8 cellular contexts compared by ENCODE assay signal in genomic region chr6:151494235-151494950, GRCh38. TPM values are rescaled to one million over a fixed set of nuclear protein-coding genes. Genes with fewer than 3 reads are reported as not detected.
DNase-seq lines count a peak whose midpoint lies in the region; ATAC-seq, FAIRE-seq and TF ChIP-seq lines count a peak whose summit lies in the region.

No MANE protein-coding gene starts in this region.

- H3K9me3 ChIP-seq in A673 (ENCODE audit: low read depth, low read length, poor library complexity, severe bottlenecking) = no peaks in the 10 kb centered on the region
- no peaks in the 10 kb centered on the region for H3K9me3 ChIP-seq in H1 (ENCODE audit: insufficient read depth in 2 of 2, low read depth in 1 of 2, low read length in 1 of 2)
- H3K9me3 ChIP-seq in suprapubic skin = no peaks in the 10 kb centered on the region

- H3K23ac ChIP-seq in H1 (ENCODE audit: insufficient read length) (no peak overlapping the region), mesendoderm (ENCODE audit: low read length) (no peak overlapping the region)

- no peak for FAIRE-seq in H1 (lab: Jason Lieb, UNC)

- no peaks in the 10 kb centered on the region for H3K36me3 ChIP-seq in A673 (ENCODE audit: insufficient read depth, low read length, poor library complexity, severe bottlenecking)
- H3K36me3 ChIP-seq in H1 (ENCODE audit: control insufficient read depth in 2 of 4, insufficient read depth in 4 of 4, low read length in 3 of 4) = no peaks in the 10 kb centered on the region
- H3K36me3 ChIP-seq in mesendoderm (ENCODE audit: control insufficient read depth, insufficient read depth, low read length) = no peaks in the 10 kb centered on the region
- no peaks in the 10 kb centered on the region for H3K36me3 ChIP-seq in suprapubic skin

- peak overlapping the region; percentile 85 for H2AFZ ChIP-seq in H1 (ENCODE audit: low read length)

- H3K23me2 ChIP-seq in H1 (ENCODE audit: low read depth, low read length) = peaks cover 10% of the 10 kb centered on the region

- no peaks in the 10 kb centered on the region for H3K36me3 Mint-ChIP-seq in T-helper 1 cell treated with Interleukin-12 subunit alpha and Interleukin-12 subunit beta and Interleukin-4 antibody, amounts not matched to agents 30 μg/mL and 1 μg/mL, for 36 hours (ENCODE audit: low read depth)

- H2BK15ac ChIP-seq in H1 (ENCODE audit: low read length) (no peak overlapping the region), mesendoderm (replicated peaks; ENCODE audit: low read depth) (no peak overlapping the region)

- no peak overlapping the region; the same call in 1 of the 2 replicates for H2BK5ac ChIP-seq in H1 (ENCODE audit: low read depth, low read length)
- H2BK5ac ChIP-seq in mesendoderm (ENCODE audit: low read length) = no peak overlapping the region

- H3K4me3 ChIP-seq in A673 (ENCODE audit: low read depth, low read length, poor library complexity, severe bottlenecking) (peak overlapping the region; percentile 63), H1 (ENCODE audit: extremely low read depth in 1 of 4, insufficient read depth in 2 of 4, low read depth in 3 of 4, low read length in 4 of 4) (peak overlapping the region; percentile 49 to 91 (median 60)), mesendoderm (ENCODE audit: low read length) (peak overlapping the region; percentile 22), suprapubic skin (peak overlapping the region; percentile 68)

- intact Hi-C loops in A673 (cut with micrococcal nuclease; ENCODE audit: unreplicated experiment) = no loop called here

- TF ChIP-seq EP300 in H1 (IDR thresholded peaks at IDR 0.05; ENCODE audit: borderline replicate concordance in 1 of 2, low read depth in 2 of 2, low read length in 2 of 2) (no peak), suprapubic skin (IDR thresholded peaks at IDR 0.05) (no peak)

- peaks cover 52% of the 10 kb centered on the region for H3K27me3 Mint-ChIP-seq in T-helper 1 cell treated with Interleukin-12 subunit alpha and Interleukin-12 subunit beta and Interleukin-4 antibody, amounts not matched to agents 30 μg/mL and 1 μg/mL, for 36 hours (ENCODE audit: low read depth)

- peak overlapping the region; percentile 73 for H3K4me3 Mint-ChIP-seq in T-helper 1 cell treated with Interleukin-12 subunit alpha and Interleukin-12 subunit beta and Interleukin-4 antibody, amounts not matched to agents 30 μg/mL and 1 μg/mL, for 36 hours

- no peak overlapping the region for H3K56ac ChIP-seq in H1 (replicated peaks; ENCODE audit: insufficient read length, low read depth, low read length)
- H3K56ac ChIP-seq in mesendoderm (ENCODE audit: low read length) = peak overlapping the region; percentile 73

- WGBS in H1 (ENCODE audit: extremely low coverage in 1 of 2, insufficient coverage in 1 of 2, insufficient read length in 1 of 2, insufficient replicate concordance in 2 of 2, low coverage in 1 of 2, low lambda C conversion rate in 2 of 2, missing lambda C conversion rate in 1 of 2), 2 experiments = 39% methylated on average over 43 of the region's 43 CpGs; no CpG with 5 or more reads in 1 of the 2 experiments
- no CpG with 5 or more reads among the region's 43 CpGs for WGBS in mesendoderm (ENCODE audit: extremely low coverage, insufficient coverage, low lambda C conversion rate)
- under 1% methylated on average over 32 of the region's 43 CpGs for WGBS in suprapubic skin

- TF ChIP-seq RAD21 in H1 (IDR thresholded peaks at IDR 0.05 in 1 of 2, conservative IDR thresholded peaks at IDR 0.05 in 1 of 2; ENCODE audit: low read depth in 2 of 2, low read length in 2 of 2) = no peak

- ATAC-seq in GM19372 (IDR thresholded peaks at IDR 0.05; ENCODE audit: low read depth, unreplicated experiment) (peak; percentile 38), GM19023 (IDR thresholded peaks at IDR 0.05; ENCODE audit: unreplicated experiment) (no peak)

- H2AK5ac ChIP-seq in H1 (ENCODE audit: low read depth, low read length) = no peak overlapping the region
- no peak overlapping the region for H2AK5ac ChIP-seq in mesendoderm (ENCODE audit: low read length)

- H2BK20ac ChIP-seq in H1 (ENCODE audit: low read length) = no peak overlapping the region

- peaks cover 19% of the 10 kb centered on the region for H3K4me1 Mint-ChIP-seq in T-helper 1 cell treated with Interleukin-12 subunit alpha and Interleukin-12 subunit beta and Interleukin-4 antibody, amounts not matched to agents 30 μg/mL and 1 μg/mL, for 36 hours (ENCODE audit: low read depth)

- no peaks in the 10 kb centered on the region for H4K20me1 ChIP-seq in H1 (replicated peaks in 1 of 2; ENCODE audit: control insufficient read depth in 1 of 2, insufficient read depth in 2 of 2, low read length in 2 of 2)

- no peak overlapping the region for H3K27ac Mint-ChIP-seq in T-helper 1 cell treated with Interleukin-12 subunit alpha and Interleukin-12 subunit beta and Interleukin-4 antibody, amounts not matched to agents 30 μg/mL and 1 μg/mL, for 36 hours

- BruUV-seq in A673 (replicated peaks; lab: Mats Ljungman, UMichigan) = no TSS peak

- H3K27me3 ChIP-seq in A673 (replicated peaks; ENCODE audit: insufficient read depth, low read depth, low read length, poor library complexity) = peaks cover 22% of the 10 kb centered on the region
- peaks cover 0 to 29% (median 18%) of the 10 kb centered on the region in 4 experiments; a peak in 5 of 7 replicates for H3K27me3 ChIP-seq in H1 (replicated peaks in 1 of 4; ENCODE audit: control insufficient read depth in 3 of 4, extremely low read depth in 1 of 4, insufficient read depth in 3 of 4, low read length in 3 of 4)
- no peaks in the 10 kb centered on the region for H3K27me3 ChIP-seq in mesendoderm (ENCODE audit: insufficient read depth, low read length, poor library complexity)
- no peaks in the 10 kb centered on the region for H3K27me3 ChIP-seq in suprapubic skin

- H4K5ac ChIP-seq in H1 (ENCODE audit: insufficient read length, low read depth, low read length) (no peak overlapping the region), mesendoderm (ENCODE audit: low read length) (no peak overlapping the region)

- H3K14ac ChIP-seq in H1 (ENCODE audit: insufficient read length) = no peak overlapping the region

- H4K8ac ChIP-seq in H1 (ENCODE audit: extremely low read depth, insufficient read depth, low read length) (peak overlapping the region; percentile 90), mesendoderm (ENCODE audit: low read depth, low read length) (no peak overlapping the region)

- POLR2A ChIA-PET in A673 (lab: Charles Lee; ENCODE audit: low non-redundant PET) = no interaction called here
- POLR2A ChIA-PET in H1 (lab: Charles Lee; ENCODE audit: partially characterized antibody) = interaction anchor here (0.9 kb wide), 1 partner anchor 42 kb away, joined by 3 read pairs; the partner anchor contains the start of gene RMND1

- 0 out of 2 replicates have a peak overlapping the region, but pooled peaks have one; percentile 20 for H2BK12ac ChIP-seq in H1 (ENCODE audit: low read depth, low read length)

- TF ChIP-seq CTCF in A673 (conservative IDR thresholded peaks at IDR 0.05; ENCODE audit: low read depth, low read length) (no peak), H1 (IDR thresholded peaks at IDR 0.05; ENCODE audit: control extremely low read depth in 1 of 3, insufficient read depth in 1 of 3, low read depth in 1 of 3, low read length in 3 of 3) (no peak), suprapubic skin (IDR thresholded peaks at IDR 0.05) (no peak)

- H3K9me3 Mint-ChIP-seq in T-helper 1 cell treated with Interleukin-12 subunit alpha and Interleukin-12 subunit beta and Interleukin-4 antibody, amounts not matched to agents 30 μg/mL and 1 μg/mL, for 36 hours = no peaks in the 10 kb centered on the region

- H3K9ac ChIP-seq in H1 (replicated peaks in 1 of 4; ENCODE audit: extremely low read depth in 1 of 4, low read depth in 3 of 4, low read length in 3 of 4) (peak overlapping the region; percentile 21 to 47 (median 30); a peak in 3 of 7 replicates), mesendoderm (ENCODE audit: low read length) (peak overlapping the region; percentile 53)

- peak overlapping the region; percentile 27 for H4K91ac ChIP-seq in H1 (replicated peaks; ENCODE audit: insufficient read length, low read length)

- H3K4ac ChIP-seq in H1 (replicated peaks; ENCODE audit: insufficient read length, low read depth, low read length) = no peak overlapping the region
- no peak overlapping the region for H3K4ac ChIP-seq in mesendoderm (ENCODE audit: low read depth, low read length)

- peak; percentile 53 for DNase-seq in A673 (ENCODE audit: low spot score)
- no peak for DNase-seq in H1 (ENCODE audit: low read depth in 1 of 2, low spot score in 2 of 2)
- DNase-seq in mesendoderm = peak; percentile 35
- DNase-seq in suprapubic skin (ENCODE audit: low spot score in 2 of 2) = no peak
- no peak for DNase-seq in DMS153 treated with DMSO at 0.1 percent for 48 hours (lab: John Stamatoyannopoulos, UW; ENCODE audit: unreplicated experiment)

- peak overlapping the region; percentile 74 to 99 for H3K4me2 ChIP-seq in H1 (ENCODE audit: insufficient read depth in 1 of 2, low read depth in 2 of 2, low read length in 2 of 2)
- H3K4me2 ChIP-seq in mesendoderm (ENCODE audit: low read length) = peak overlapping the region; percentile 58

- no peaks in the 10 kb centered on the region for H3K79me2 ChIP-seq in H1 (ENCODE audit: control insufficient read depth in 1 of 2, insufficient read depth in 2 of 2, low read length in 2 of 2)
- H3K79me2 ChIP-seq in mesendoderm (ENCODE audit: control insufficient read depth, insufficient read depth, low read length) = no peaks in the 10 kb centered on the region

- H3K4me1 ChIP-seq in A673 (ENCODE audit: insufficient read depth, low read length, poor library complexity, severe bottlenecking) (no peaks in the 10 kb centered on the region), H1 (replicated peaks in 1 of 4; ENCODE audit: control insufficient read depth in 3 of 4, insufficient read depth in 4 of 4, low read length in 3 of 4) (peaks cover 0 to 5% (median 4%) of the 10 kb centered on the region in 4 experiments; a peak in 5 of 7 replicates), mesendoderm (ENCODE audit: control insufficient read depth, low read depth, low read length) (no peaks in the 10 kb centered on the region), suprapubic skin (peaks cover 21% of the 10 kb centered on the region)

- H3K18ac ChIP-seq in H1 (ENCODE audit: extremely low read depth, low read length) = no peak overlapping the region; the same call in 1 of the 2 replicates
- peak overlapping the region; percentile 33 for H3K18ac ChIP-seq in mesendoderm (ENCODE audit: low read length)

- H3K79me1 ChIP-seq in H1 (ENCODE audit: low read depth, low read length) (no peaks in the 10 kb centered on the region), mesendoderm (ENCODE audit: low read length) (no peaks in the 10 kb centered on the region)

- no peak overlapping the region for H2BK120ac ChIP-seq in H1 (replicated peaks; ENCODE audit: low read depth, low read length)
- H2BK120ac ChIP-seq in mesendoderm (ENCODE audit: low read depth, low read length) = no peak overlapping the region

- H3K27ac ChIP-seq in A673 (ENCODE audit: low read depth, low read length, poor library complexity, severe bottlenecking) (no peak overlapping the region), H1 (ENCODE audit: low read depth, low read length) (no peak overlapping the region), mesendoderm (ENCODE audit: low read depth, low read length) (no peak overlapping the region), suprapubic skin (peak overlapping the region; percentile 68)

- TF ChIP-seq POLR2A in H1 (IDR thresholded peaks at IDR 0.05; ENCODE audit: control extremely low read depth in 1 of 2, low read depth in 2 of 2, low read length in 2 of 2) (no peak), suprapubic skin (IDR thresholded peaks at IDR 0.05) (no peak)

- CTCF ChIA-PET in A673 (lab: Charles Lee) = no interaction called here
- CTCF ChIA-PET in H1 (lab: Charles Lee; ENCODE audit: partially characterized antibody) = interaction anchor here (0.8 kb wide), 1 partner anchor 13 kb away, joined by 5 read pairs; no protein-coding TSS in a partner anchor

RNA-seq across cellular contexts. Expression of gene CCDC170, which starts 0.6 kb away (rescaled TPM):
- total RNA-seq in A673 (2021) (0.17 and 0.55 TPM in 2 replicates), suprapubic skin (under 1 TPM; 0.16 to 0.89 (median 0.24) TPM)
- total RNA-seq in H1 (2021; fragmentation: NEBNext Ultra II Directional; extraction: Animal tissue kit (Norgen Biotek cat#: 25700)) = 0.09 TPM in 1 of 2 replicates, not detected in the other
- polyA plus RNA-seq in H1 (2011; rRNA removed) = 0.03 and 0.06 TPM in 2 replicates
- polyA plus RNA-seq in H1 (2011; cell fraction: cytosol; rRNA removed) = 0.09 TPM
- 0.06 TPM for polyA plus RNA-seq in H1 (2011; cell fraction: nucleus; rRNA removed)
- polyA plus RNA-seq in H1 (2012, experiment 1 of 2) = 0.11 to 0.39 TPM (median 0.13 TPM) in 4 replicates
- not detected for polyA plus RNA-seq in H1 (2012, experiment 2 of 2)
- polyA plus RNA-seq in H1 (2013, experiment 1 of 2) = 0.36 TPM
- 0.37 TPM for polyA plus RNA-seq in H1 (2013, experiment 2 of 2)
- polyA minus RNA-seq in H1 (2011; rRNA and poly(A)+ RNA removed) = 0.13 and 0.22 TPM in 2 replicates
- polyA minus RNA-seq in H1 (2011; cell fraction: cytosol; rRNA and poly(A)+ RNA removed) = not detected
- polyA minus RNA-seq in H1 (2011; cell fraction: nucleus; rRNA and poly(A)+ RNA removed) = 0.30 TPM
- 0.08 TPM for polyA plus RNA-seq in mesendoderm (2013, experiment 1 of 2)
- 0.10 TPM for polyA plus RNA-seq in mesendoderm (2013, experiment 2 of 2)

RNA-seq across cellular contexts. Expression of gene RMND1, which starts 42.5 kb away (rescaled TPM):
- 25.6 and 26.8 TPM in 2 replicates for total RNA-seq in A673 (2021)
- 21.9 and 24.0 TPM in 2 replicates for total RNA-seq in H1 (2021; fragmentation: NEBNext Ultra II Directional; extraction: Animal tissue kit (Norgen Biotek cat#: 25700))
- 4.5 and 7.3 TPM in 2 replicates for polyA plus RNA-seq in H1 (2011; rRNA removed)
- 11.8 TPM for polyA plus RNA-seq in H1 (2011; cell fraction: cytosol; rRNA removed)
- polyA plus RNA-seq in H1 (2011; cell fraction: nucleus; rRNA removed) = 4.8 TPM
- 17.6 to 28.7 TPM (median 19.8 TPM) in 4 replicates for polyA plus RNA-seq in H1 (2012, experiment 1 of 2)
- polyA plus RNA-seq in H1 (2012, experiment 2 of 2) = 3.6 TPM
- 14.4 TPM for polyA plus RNA-seq in H1 (2013, experiment 1 of 2)
- polyA plus RNA-seq in H1 (2013, experiment 2 of 2) = 13.2 TPM
- 16.9 and 21.0 TPM in 2 replicates for polyA minus RNA-seq in H1 (2011; rRNA and poly(A)+ RNA removed)
- 10.2 TPM for polyA minus RNA-seq in H1 (2011; cell fraction: cytosol; rRNA and poly(A)+ RNA removed)
- polyA minus RNA-seq in H1 (2011; cell fraction: nucleus; rRNA and poly(A)+ RNA removed) = 39.7 TPM
- 12.2 TPM for polyA plus RNA-seq in mesendoderm (2013, experiment 1 of 2)
- polyA plus RNA-seq in mesendoderm (2013, experiment 2 of 2) = 12.4 TPM
- total RNA-seq in suprapubic skin = 10 to 100 TPM; 11.7 to 25.7 (median 12.8) TPM

Comparison
In these comparisons a context has a peak if more than half of its experiments do, and no peak if none do; other contexts are left out.
1. DNase-seq: peak in A673 (single experiment) and mesendoderm (single experiment); none in H1 (0 of 2), suprapubic skin (0 of 2) and DMS153 treated with DMSO at 0.1 percent for 48 hours (single experiment).
2. Peak in every context shown above with its lines, with median percentiles within 50 percentile points of each other: H3K4me3 ChIP-seq.